In the genomic region with DNA sequence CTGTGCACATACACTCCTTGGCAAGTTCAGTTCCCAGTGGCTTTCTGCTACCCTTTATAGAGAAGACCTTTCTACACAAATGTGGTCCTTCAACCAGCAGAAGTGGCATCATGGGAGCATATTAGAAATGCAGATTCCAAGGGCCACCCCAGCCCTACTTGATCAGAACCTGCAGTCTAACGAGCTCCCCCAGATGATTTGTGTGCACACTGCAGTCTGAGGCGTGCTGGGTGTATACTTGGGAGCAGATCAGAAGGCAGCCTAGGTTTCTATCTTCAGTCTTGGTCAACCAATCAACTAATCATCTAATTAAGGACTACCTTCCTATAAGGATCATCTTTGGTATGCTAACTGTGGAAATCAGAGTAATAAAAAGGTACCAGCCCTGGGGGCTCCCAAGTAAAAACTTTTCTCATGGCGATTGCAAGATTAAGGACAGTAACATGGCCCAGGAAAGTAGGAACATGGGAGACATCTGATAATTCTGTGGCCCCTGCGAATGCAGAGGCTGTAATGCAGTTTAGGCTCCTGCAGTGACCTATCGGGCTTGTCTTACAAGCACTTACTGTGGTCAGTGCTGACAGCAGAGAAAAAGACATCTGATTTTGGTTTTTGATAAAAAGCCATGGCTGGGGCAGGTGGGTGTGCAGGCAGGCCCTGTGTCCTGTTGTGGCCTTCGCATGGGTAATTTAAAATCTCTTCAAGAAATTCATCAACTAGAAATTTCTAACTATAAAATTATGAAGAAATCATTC, we compare ENCODE assay signal across 26 cellular contexts. TPM values are rescaled to one million over a fixed set of nuclear protein-coding genes. Genes with fewer than 3 reads are reported as not detected.
DNase-seq lines count a peak whose midpoint lies in the region; ATAC-seq and TF ChIP-seq lines count a peak whose summit lies in the region.
"Had no signal": no experiment of that assay in that cellular context is flagged by ENCODE, and none has a peak within 500 bp of the region (broad histone marks: within the 10 kb centered on the region; RNA-seq: fewer than 3 reads in every experiment).

No MANE protein-coding gene starts in this region.

- H3K18ac ChIP-seq in trophoblast cell (ENCODE audit: low read length) = no peak overlapping the region

- H3K36me3 Mint-ChIP-seq in activated naive CD8-positive, alpha-beta T cell = peaks cover under 1% of the 10 kb centered on the region
- H3K36me3 Mint-ChIP-seq in naive thymus-derived CD4-positive, alpha-beta T cell = peaks cover 0 to 2% (median 0%) of the 10 kb centered on the region in 5 donors
- H3K36me3 Mint-ChIP-seq: activated naive CD8-positive, alpha-beta T cell treated with anti-CD3 and anti-CD28 coated beads, Interleukin-2, amount 10 ng/mL, durations not matched to agents 7 days and 5 days; natural killer cell treated with Interleukin-12 subunit alpha and Interleukin-12 subunit beta and Interleukin-15 and Interleukin-18, amount 100 ng/mL, for 72 hours had no signal

- H3K4me3 Mint-ChIP-seq in activated naive CD8-positive, alpha-beta T cell = peak overlapping the region; percentile 56
- peak overlapping the region in 9 of 10 donors; percentile 7 to 57 (median 25) for H3K4me3 Mint-ChIP-seq in naive thymus-derived CD4-positive, alpha-beta T cell
- H3K4me3 Mint-ChIP-seq: activated B cell treated with CpG ODN at 0.5 μM for 24 hours; activated naive CD8-positive, alpha-beta T cell treated with anti-CD3 and anti-CD28 coated beads, Interleukin-2, amount 10 ng/mL, durations not matched to agents 7 days and 5 days; natural killer cell treated with Interleukin-12 subunit alpha and Interleukin-12 subunit beta and Interleukin-15 and Interleukin-18, amount 100 ng/mL, for 72 hours had no signal

- H3K79me2 ChIP-seq in smooth muscle cell (ENCODE audit: low read depth) (no peaks in the 10 kb centered on the region), trophoblast cell (ENCODE audit: control insufficient read depth, insufficient read depth, low read length, poor library complexity) (no peaks in the 10 kb centered on the region)

- H3K9me3 ChIP-seq in right atrium auricular region = no peaks in the 10 kb centered on the region
- no peaks in the 10 kb centered on the region for H3K9me3 ChIP-seq in naive thymus-derived CD4-positive, alpha-beta T cell (ENCODE audit: control insufficient read depth in 2 of 3, low read length in 3 of 3)
- H3K9me3 ChIP-seq in tibial artery = no peaks in the 10 kb centered on the region
- no peaks in the 10 kb centered on the region for H3K9me3 ChIP-seq in smooth muscle cell (replicated peaks; ENCODE audit: low read depth)
- no peaks in the 10 kb centered on the region for H3K9me3 ChIP-seq in trophoblast cell (ENCODE audit: insufficient read depth, low read depth, low read length)
- H3K9me3 ChIP-seq: breast epithelium, Peyer's patch, prostate gland, SJSA1 had no signal

- H2BK120ac ChIP-seq in trophoblast cell (ENCODE audit: insufficient read depth, low read length, poor library complexity) = no peak overlapping the region

- POLR2A ChIA-PET in naive thymus-derived CD4-positive, alpha-beta T cell (lab: Charles Lee) = interaction anchor here (0.7 to 12.2 kb wide), 5 partner anchors 8 to 52 kb away, joined by 3 to 175 read pairs (median 4); a partner anchor contains a TSS

- H3K36me3 ChIP-seq in right atrium auricular region (no peaks in the 10 kb centered on the region), tibial artery (no peaks in the 10 kb centered on the region), smooth muscle cell (ENCODE audit: low read depth) (no peaks in the 10 kb centered on the region), trophoblast cell (ENCODE audit: control insufficient read depth in 1 of 2, insufficient read depth in 2 of 2, low read length in 2 of 2) (no peaks in the 10 kb centered on the region)
- no peaks in the 10 kb centered on the region for H3K36me3 ChIP-seq in naive thymus-derived CD4-positive, alpha-beta T cell (ENCODE audit: control insufficient read depth in 2 of 3, insufficient read depth in 3 of 3, low read length in 3 of 3)
- H3K36me3 ChIP-seq: breast epithelium, Peyer's patch, prostate gland, SJSA1 had no signal

- H3K27me3 Mint-ChIP-seq in activated naive CD8-positive, alpha-beta T cell = no peaks in the 10 kb centered on the region
- peaks cover 0 to 3% (median 0%) of the 10 kb centered on the region in 5 donors for H3K27me3 Mint-ChIP-seq in naive thymus-derived CD4-positive, alpha-beta T cell
- H3K27me3 Mint-ChIP-seq: activated naive CD8-positive, alpha-beta T cell treated with anti-CD3 and anti-CD28 coated beads, Interleukin-2, amount 10 ng/mL, durations not matched to agents 7 days and 5 days had no signal

- H4K91ac ChIP-seq in trophoblast cell (ENCODE audit: low read depth, low read length) = no peak overlapping the region

- no peaks in the 10 kb centered on the region for H3K9me3 Mint-ChIP-seq in activated naive CD8-positive, alpha-beta T cell (ENCODE audit: low read depth)
- H3K9me3 Mint-ChIP-seq in naive thymus-derived CD4-positive, alpha-beta T cell = peaks cover 0 to 2% (median 0%) of the 10 kb centered on the region in 11 donors
- H3K9me3 Mint-ChIP-seq: activated B cell treated with CpG ODN at 0.5 μM for 24 hours; activated naive CD8-positive, alpha-beta T cell treated with anti-CD3 and anti-CD28 coated beads, Interleukin-2, amount 10 ng/mL, durations not matched to agents 7 days and 5 days; natural killer cell treated with Interleukin-12 subunit alpha and Interleukin-12 subunit beta and Interleukin-15 and Interleukin-18, amount 100 ng/mL, for 72 hours had no signal

- H3K79me1 ChIP-seq in trophoblast cell (ENCODE audit: low read length) = no peaks in the 10 kb centered on the region

- no peak overlapping the region for H2AFZ ChIP-seq in smooth muscle cell (ENCODE audit: low read depth)
- H2AFZ ChIP-seq in trophoblast cell (ENCODE audit: insufficient read depth, low read length, poor library complexity) = no peak overlapping the region

- CTCF ChIA-PET in naive thymus-derived CD4-positive, alpha-beta T cell (lab: Charles Lee) = interaction anchor here (0.9 to 4.7 kb wide), 3 partner anchors 8 to 25 kb away, joined by 3 to 50 read pairs (median 12); no protein-coding TSS in a partner anchor

- H3K4me2 ChIP-seq in smooth muscle cell = no peak overlapping the region
- H3K4me2 ChIP-seq in trophoblast cell (ENCODE audit: low read length) = no peak overlapping the region

- no peaks in the 10 kb centered on the region for H3K27me3 ChIP-seq in right atrium auricular region
- H3K27me3 ChIP-seq in naive thymus-derived CD4-positive, alpha-beta T cell (ENCODE audit: control insufficient read depth in 2 of 2, insufficient read depth in 2 of 2, low read length in 2 of 2) = no peaks in the 10 kb centered on the region
- H3K27me3 ChIP-seq in tibial artery = no peaks in the 10 kb centered on the region
- no peaks in the 10 kb centered on the region for H3K27me3 ChIP-seq in smooth muscle cell (ENCODE audit: low read depth)
- no peaks in the 10 kb centered on the region for H3K27me3 ChIP-seq in trophoblast cell (ENCODE audit: insufficient read depth, low read length)
- H3K27me3 ChIP-seq: breast epithelium, Peyer's patch, SJSA1 had no signal

- no peak overlapping the region for H3K4ac ChIP-seq in trophoblast cell (ENCODE audit: low read depth, low read length)

- H3K23ac ChIP-seq in trophoblast cell (ENCODE audit: low read length) = no peak overlapping the region

- 85% methylated on average over 6 of the region's 6 CpGs for WGBS in smooth muscle cell (ENCODE audit: low lambda C conversion rate)
- WGBS in trophoblast cell (ENCODE audit: extremely low coverage, insufficient coverage, insufficient read length) = no CpG with 5 or more reads among the region's 6 CpGs

- H4K12ac ChIP-seq in trophoblast cell (ENCODE audit: low read depth, low read length) = no peak overlapping the region

- peak overlapping the region; percentile 3 to 69 for H3K27ac ChIP-seq in right atrium auricular region
- H3K27ac ChIP-seq in naive thymus-derived CD4-positive, alpha-beta T cell (ENCODE audit: low read depth, low read length) = no peak overlapping the region
- peak overlapping the region; percentile 47 to 81 for H3K27ac ChIP-seq in tibial artery
- no peak overlapping the region for H3K27ac ChIP-seq in smooth muscle cell (ENCODE audit: low read depth)
- H3K27ac ChIP-seq in trophoblast cell (ENCODE audit: low read depth, low read length) = no peak overlapping the region
- H3K27ac ChIP-seq: epithelial cell of prostate, prostate gland, SJSA1 had no signal

- no peak for ATAC-seq in left ventricle myocardium superior
- peak; percentile 44 for ATAC-seq in naive thymus-derived CD4-positive, alpha-beta T cell
- ATAC-seq: natural killer cell treated with Interleukin-12 subunit alpha and Interleukin-12 subunit beta and Interleukin-15 and Interleukin-18, amount 100 ng/mL, for 72 hours had no signal

- H3K27ac Mint-ChIP-seq in activated naive CD8-positive, alpha-beta T cell = peak overlapping the region; percentile 95
- peak overlapping the region in 8 of 9 donors; percentile 28 to 90 (median 60) for H3K27ac Mint-ChIP-seq in naive thymus-derived CD4-positive, alpha-beta T cell
- H3K27ac Mint-ChIP-seq: activated B cell treated with CpG ODN at 0.5 μM for 24 hours; activated naive CD8-positive, alpha-beta T cell treated with anti-CD3 and anti-CD28 coated beads, Interleukin-2, amount 10 ng/mL, durations not matched to agents 7 days and 5 days; natural killer cell treated with Interleukin-12 subunit alpha and Interleukin-12 subunit beta and Interleukin-15 and Interleukin-18, amount 100 ng/mL, for 72 hours had no signal

- no peak overlapping the region for H3K4me3 ChIP-seq in right atrium auricular region
- no peak overlapping the region for H3K4me3 ChIP-seq in naive thymus-derived CD4-positive, alpha-beta T cell (ENCODE audit: low read length)
- H3K4me3 ChIP-seq in tibial artery = no peak overlapping the region
- no peak overlapping the region for H3K4me3 ChIP-seq in smooth muscle cell
- no peak overlapping the region for H3K4me3 ChIP-seq in trophoblast cell (ENCODE audit: low read depth, low read length)
- H3K4me3 ChIP-seq: breast epithelium, Peyer's patch, prostate gland, SJSA1 had no signal

- TF ChIP-seq CTCF in right atrium auricular region (IDR thresholded peaks at IDR 0.05) = no peak
- TF ChIP-seq CTCF in tibial artery (IDR thresholded peaks at IDR 0.05) = no peak
- TF ChIP-seq CTCF in smooth muscle cell (IDR thresholded peaks at IDR 0.05; ENCODE audit: borderline replicate concordance, insufficient read depth, poor library complexity, severe bottlenecking) = no peak

- peaks cover 88% of the 10 kb centered on the region for H3K4me1 Mint-ChIP-seq in activated naive CD8-positive, alpha-beta T cell (ENCODE audit: low read depth)
- peaks cover 34 to 95% (median 81%) of the 10 kb centered on the region in 7 donors for H3K4me1 Mint-ChIP-seq in naive thymus-derived CD4-positive, alpha-beta T cell

- H3K9ac ChIP-seq in smooth muscle cell (ENCODE audit: low read depth) (no peak overlapping the region), trophoblast cell (ENCODE audit: low read length) (no peak overlapping the region)

- intact Hi-C loops in left ventricle myocardium superior (cut with micrococcal nuclease) (no loop called here), tibial artery (cut with DNase I; ENCODE audit: low total_unique reads) (no loop called here)
- intact Hi-C loops in naive thymus-derived CD4-positive, alpha-beta T cell (cut with micrococcal nuclease) = no loop called here

- H3K4me1 ChIP-seq in right atrium auricular region = peaks cover 0 to 12% of the 10 kb centered on the region in 2 donors
- H3K4me1 ChIP-seq in naive thymus-derived CD4-positive, alpha-beta T cell (ENCODE audit: control insufficient read depth in 2 of 2, insufficient read depth in 2 of 2, low read length in 2 of 2) = peaks cover 5 to 74% of the 10 kb centered on the region in 2 donors
- H3K4me1 ChIP-seq in tibial artery = peaks cover 4 to 68% (median 30%) of the 10 kb centered on the region in 4 donors
- H3K4me1 ChIP-seq in smooth muscle cell (ENCODE audit: low read depth) = peaks cover 4% of the 10 kb centered on the region
- peaks cover 7 to 9% of the 10 kb centered on the region in 2 experiments for H3K4me1 ChIP-seq in trophoblast cell (ENCODE audit: control insufficient read depth in 1 of 2, insufficient read depth in 2 of 2, low read length in 2 of 2)
- H3K4me1 ChIP-seq: prostate gland had no signal

- H4K20me1 ChIP-seq in smooth muscle cell (ENCODE audit: low read depth) = no peaks in the 10 kb centered on the region

- H3F3A ChIP-seq in smooth muscle cell (ENCODE audit: low read depth) = peaks cover 18% of the 10 kb centered on the region

- H3K14ac ChIP-seq in trophoblast cell (ENCODE audit: low read length) = no peak overlapping the region

- H2BK5ac ChIP-seq in trophoblast cell (ENCODE audit: low read depth, low read length, poor library complexity) = no peak overlapping the region

- DNase-seq in right atrium auricular region (ENCODE audit: low spot score) (no peak), left ventricle myocardium superior (no peak), tibial artery (no peak), smooth muscle cell (lab: John Stamatoyannopoulos, UW; ENCODE audit: unreplicated experiment) (no peak), trophoblast cell (no peak), NCI-H1092 (lab: John Stamatoyannopoulos, UW) (no peak)
- DNase-seq in naive thymus-derived CD4-positive, alpha-beta T cell = no peak
- DNase-seq: activated B cell treated with CpG ODN at 0.5 μM for 24 hours; activated naive CD8-positive, alpha-beta T cell treated with anti-CD3 and anti-CD28 coated beads, Interleukin-2, amount 10 ng/mL, durations not matched to agents 7 days and 5 days; dermis blood vessel endothelial cell; DMS79; foreskin melanocyte; KBM-7; mesendoderm; NCI-H1930; NCI-H345; Peyer's patch; stimulated activated CD4-positive, alpha-beta T cell treated with anti-CD3 and anti-CD28 coated beads, Interleukin-4, amount 100 ng/mL, for 4 hours had no signal

- H4K8ac ChIP-seq in trophoblast cell (ENCODE audit: low read depth, low read length) = no peak overlapping the region

- no peak overlapping the region for H2AK5ac ChIP-seq in trophoblast cell (ENCODE audit: low read length)

- no peak overlapping the region for H2BK12ac ChIP-seq in trophoblast cell (ENCODE audit: low read length)

RNA-seq across cellular contexts. Expression of a gene that starts 19.5 kb away (rescaled TPM):
- total RNA-seq in right atrium auricular region (not detected), left ventricle myocardium superior (not detected), smooth muscle cell (not detected in 2 replicates)
- total RNA-seq in naive thymus-derived CD4-positive, alpha-beta T cell = not detected
- under 1 TPM in 1 of 2 donors, not detected in 1; 0.13 TPM for polyA plus RNA-seq in naive thymus-derived CD4-positive, alpha-beta T cell
- 0.07 and 0.23 TPM in 2 replicates for polyA plus RNA-seq in smooth muscle cell
- not detected in 2 replicates for polyA plus RNA-seq in trophoblast cell (2013)
- total RNA-seq: activated B cell treated with CpG ODN at 0.5 μM for 24 hours; activated naive CD8-positive, alpha-beta T cell treated with anti-CD3 and anti-CD28 coated beads, Interleukin-2, amount 10 ng/mL, durations not matched to agents 7 days and 5 days; breast epithelium; dermis blood vessel endothelial cell; natural killer cell treated with Interleukin-12 subunit alpha and Interleukin-12 subunit beta and Interleukin-15 and Interleukin-18, amount 100 ng/mL, for 72 hours; Peyer's patch; SJSA1; T-helper 2 cell treated with Interferon-gamma antibody and Interleukin-4, amounts not matched to agents 100 ng/mL and 5 ng/mL, for 36 hours; temporal lobe had no signal

RNA-seq across cellular contexts. Expression of a gene that starts 52.9 kb away (rescaled TPM):
- total RNA-seq in right atrium auricular region (10 to 100 TPM; 19.0 to 32.3 TPM), left ventricle myocardium superior (31.8 TPM), smooth muscle cell (11.6 and 17.3 TPM in 2 replicates)
- total RNA-seq in naive thymus-derived CD4-positive, alpha-beta T cell = 10 to 100 TPM; 19.3 to 50.0 (median 35.1) TPM
- polyA plus RNA-seq in naive thymus-derived CD4-positive, alpha-beta T cell = 10 to 100 TPM; 13.4 to 16.1 TPM
- 9.5 and 9.9 TPM in 2 replicates for polyA plus RNA-seq in smooth muscle cell
- polyA plus RNA-seq in trophoblast cell (2013) = 8.0 and 8.4 TPM in 2 replicates

RNA-seq across cellular contexts. Expression of a gene that starts 53.0 kb away (rescaled TPM):
- total RNA-seq in right atrium auricular region (10 to 100 TPM; 28.7 to 44.9 TPM), left ventricle myocardium superior (69.3 TPM), smooth muscle cell (13.0 and 20.7 TPM in 2 replicates)
- total RNA-seq in naive thymus-derived CD4-positive, alpha-beta T cell = 1 to 10 TPM in 4 of 5 experiments, under 1 TPM in 1; 0.70 to 5.8 (median 2.0) TPM
- polyA plus RNA-seq in naive thymus-derived CD4-positive, alpha-beta T cell = 10 to 100 TPM; 10.8 to 14.1 TPM
- 28.2 and 42.7 TPM in 2 replicates for polyA plus RNA-seq in smooth muscle cell
- polyA plus RNA-seq in trophoblast cell (2013) = 4.5 and 5.7 TPM in 2 replicates

Comparison
In these comparisons a context has a peak if more than half of its experiments do, and no peak if none do; other contexts are left out.
1. H3K27ac ChIP-seq: peak in right atrium auricular region (2 of 2) and tibial artery (2 of 2); none in naive thymus-derived CD4-positive, alpha-beta T cell (single experiment), smooth muscle cell (single experiment) and trophoblast cell (single experiment).